Comparison of ENCODE assay signal across 1 cellular context in the genomic region with DNA sequence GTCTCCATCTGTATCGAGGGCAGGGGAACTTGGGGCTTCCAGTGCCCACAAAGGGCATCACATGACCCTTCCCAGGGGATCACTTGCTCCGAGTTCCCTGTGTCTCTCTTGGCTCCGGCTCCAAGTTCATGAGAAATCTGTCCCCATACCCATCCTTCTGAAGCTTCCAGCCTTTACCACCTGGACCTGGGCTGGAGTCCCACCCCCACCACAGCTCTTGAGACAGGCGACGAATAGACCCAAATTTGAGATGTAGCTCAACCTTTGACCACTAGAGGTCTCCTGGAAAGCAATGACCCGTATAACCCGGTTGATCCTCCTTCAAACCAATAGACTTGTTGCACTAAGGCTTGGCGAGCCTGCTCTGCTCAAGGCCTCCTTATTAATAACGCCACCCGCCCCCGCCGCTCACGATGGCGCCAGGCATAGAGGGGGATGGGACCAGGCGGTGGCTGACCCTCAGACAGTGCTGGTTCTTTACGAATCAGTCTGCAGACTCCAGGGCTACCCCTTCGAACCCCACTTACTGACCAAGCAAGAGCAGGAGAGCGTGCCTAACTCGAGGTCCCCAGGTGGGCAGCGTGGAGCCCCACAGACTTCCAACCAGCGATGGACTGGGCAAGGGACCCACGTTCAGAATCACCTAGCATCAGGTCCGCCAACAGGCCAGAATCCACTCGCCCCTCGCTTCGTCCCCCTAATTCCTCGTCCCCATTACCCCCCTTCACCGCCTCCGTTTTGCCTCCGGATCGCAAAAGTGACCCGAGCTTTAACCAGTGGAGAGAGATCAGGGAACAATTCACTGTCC.
TF ChIP-seq lines count a peak whose summit lies in the region.

No MANE protein-coding gene starts in this region.

TF ChIP-seq in K562, 482 proteins besides CTCF, POLR2A, EP300 and RAD21 (continued from another document and continues in another):
- TF ChIP-seq DACH1 (IDR thresholded peaks at IDR 0.05; ENCODE audit: partially characterized antibody) (no peak), JUND (IDR thresholded peaks at IDR 0.05; ENCODE audit: borderline replicate concordance, low read depth, low read length) (peak; percentile 6; the same call in 1 of the 2 replicates), JUND (tag; IDR thresholded peaks at IDR 0.05; ENCODE audit: borderline replicate concordance, low read depth, low read length) (no peak), HNRNPUL1 (IDR thresholded peaks at IDR 0.05; ENCODE audit: low read length) (no peak), CREM (IDR thresholded peaks at IDR 0.05; ENCODE audit: low read depth) (peak; percentile 40; the same call in 1 of the 2 replicates), ARHGAP35 (IDR thresholded peaks at IDR 0.05; ENCODE audit: partially characterized antibody) (no peak), JUN (IDR thresholded peaks at IDR 0.05; ENCODE audit: borderline replicate concordance, low read depth, low read length) (no peak), JUN (CRISPR knock-in tag; IDR thresholded peaks at IDR 0.05; ENCODE audit: borderline replicate concordance) (no peak), LEF1 (IDR thresholded peaks at IDR 0.05) (no peak), ERF (CRISPR knock-in tag; IDR thresholded peaks at IDR 0.05) (no peak), DPF2 (IDR thresholded peaks at IDR 0.05) (no peak), ASH1L (IDR thresholded peaks at IDR 0.05; ENCODE audit: borderline replicate concordance, low read depth, partially characterized antibody) (no peak), ZFPM2 (CRISPR knock-in tag; IDR thresholded peaks at IDR 0.05) (no peak), CXXC5 (CRISPR knock-in tag; IDR thresholded peaks at IDR 0.05) (no peak), SMC3 (conservative IDR thresholded peaks at IDR 0.05; ENCODE audit: insufficient read depth, low read depth, low read length) (peak; percentile 43), PHF8 (IDR thresholded peaks at IDR 0.05; ENCODE audit: borderline replicate concordance, low read length) (no peak), ZNF408 (CRISPR knock-in tag; IDR thresholded peaks at IDR 0.05; ENCODE audit: low read depth) (no peak), MYNN (IDR thresholded peaks at IDR 0.05) (no peak), MYNN (CRISPR knock-in tag; IDR thresholded peaks at IDR 0.05) (no peak), ZNF707 (CRISPR knock-in tag; conservative IDR thresholded peaks at IDR 0.05) (no peak), ZNF253 (CRISPR knock-in tag; conservative IDR thresholded peaks at IDR 0.05) (no peak), NCOA2 (IDR thresholded peaks at IDR 0.05; ENCODE audit: partially characterized antibody in 2 of 2) (no peak), SAP30 (IDR thresholded peaks at IDR 0.05; ENCODE audit: borderline replicate concordance, insufficient read depth, low read depth, low read length, poor library complexity, severe bottlenecking) (no peak), LCOR (CRISPR knock-in tag; IDR thresholded peaks at IDR 0.05) (no peak), SREBF1 (IDR thresholded peaks at IDR 0.05; ENCODE audit: borderline replicate concordance, low read depth, low read length) (no peak), ZNF232 (CRISPR knock-in tag; IDR thresholded peaks at IDR 0.05) (no peak), ZNF12 (CRISPR knock-in tag; IDR thresholded peaks at IDR 0.05) (no peak), TRIM24 (IDR thresholded peaks at IDR 0.05) (no peak), PURB (CRISPR knock-in tag; IDR thresholded peaks at IDR 0.05; ENCODE audit: low read depth) (no peak)
- TF ChIP-seq, protein P1, sequence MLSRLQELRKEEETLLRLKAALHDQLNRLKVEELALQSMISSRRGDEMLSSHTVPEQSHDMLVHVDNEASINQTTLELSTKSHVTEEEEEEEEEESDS (CRISPR knock-in tag; IDR thresholded peaks at IDR 0.05) = no peak
- TF ChIP-seq, protein P2, sequence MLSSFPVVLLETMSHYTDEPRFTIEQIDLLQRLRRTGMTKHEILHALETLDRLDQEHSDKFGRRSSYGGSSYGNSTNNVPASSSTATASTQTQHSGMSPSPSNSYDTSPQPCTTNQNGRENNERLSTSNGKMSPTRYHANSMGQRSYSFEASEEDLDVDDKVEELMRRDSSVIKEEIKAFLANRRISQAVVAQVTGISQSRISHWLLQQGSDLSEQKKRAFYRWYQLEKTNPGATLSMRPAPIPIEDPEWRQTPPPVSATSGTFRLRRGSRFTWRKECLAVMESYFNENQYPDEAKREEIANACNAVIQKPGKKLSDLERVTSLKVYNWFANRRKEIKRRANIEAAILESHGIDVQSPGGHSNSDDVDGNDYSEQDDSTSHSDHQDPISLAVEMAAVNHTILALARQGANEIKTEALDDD (IDR thresholded peaks at IDR 0.05) = peak; percentile 60
- TF ChIP-seq, protein P3, sequence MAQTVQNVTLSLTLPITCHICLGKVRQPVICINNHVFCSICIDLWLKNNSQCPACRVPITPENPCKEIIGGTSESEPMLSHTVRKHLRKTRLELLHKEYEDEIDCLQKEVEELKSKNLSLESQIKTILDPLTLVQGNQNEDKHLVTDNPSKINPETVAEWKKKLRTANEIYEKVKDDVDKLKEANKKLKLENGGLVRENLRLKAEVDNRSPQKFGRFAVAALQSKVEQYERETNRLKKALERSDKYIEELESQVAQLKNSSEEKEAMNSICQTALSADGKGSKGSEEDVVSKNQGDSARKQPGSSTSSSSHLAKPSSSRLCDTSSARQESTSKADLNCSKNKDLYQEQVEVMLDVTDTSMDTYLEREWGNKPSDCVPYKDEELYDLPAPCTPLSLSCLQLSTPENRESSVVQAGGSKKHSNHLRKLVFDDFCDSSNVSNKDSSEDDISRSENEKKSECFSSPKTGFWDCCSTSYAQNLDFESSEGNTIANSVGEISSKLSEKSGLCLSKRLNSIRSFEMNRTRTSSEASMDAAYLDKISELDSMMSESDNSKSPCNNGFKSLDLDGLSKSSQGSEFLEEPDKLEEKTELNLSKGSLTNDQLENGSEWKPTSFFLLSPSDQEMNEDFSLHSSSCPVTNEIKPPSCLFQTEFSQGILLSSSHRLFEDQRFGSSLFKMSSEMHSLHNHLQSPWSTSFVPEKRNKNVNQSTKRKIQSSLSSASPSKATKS (CRISPR knock-in tag; IDR thresholded peaks at IDR 0.05) = no peak
- TF ChIP-seq, protein P4, sequence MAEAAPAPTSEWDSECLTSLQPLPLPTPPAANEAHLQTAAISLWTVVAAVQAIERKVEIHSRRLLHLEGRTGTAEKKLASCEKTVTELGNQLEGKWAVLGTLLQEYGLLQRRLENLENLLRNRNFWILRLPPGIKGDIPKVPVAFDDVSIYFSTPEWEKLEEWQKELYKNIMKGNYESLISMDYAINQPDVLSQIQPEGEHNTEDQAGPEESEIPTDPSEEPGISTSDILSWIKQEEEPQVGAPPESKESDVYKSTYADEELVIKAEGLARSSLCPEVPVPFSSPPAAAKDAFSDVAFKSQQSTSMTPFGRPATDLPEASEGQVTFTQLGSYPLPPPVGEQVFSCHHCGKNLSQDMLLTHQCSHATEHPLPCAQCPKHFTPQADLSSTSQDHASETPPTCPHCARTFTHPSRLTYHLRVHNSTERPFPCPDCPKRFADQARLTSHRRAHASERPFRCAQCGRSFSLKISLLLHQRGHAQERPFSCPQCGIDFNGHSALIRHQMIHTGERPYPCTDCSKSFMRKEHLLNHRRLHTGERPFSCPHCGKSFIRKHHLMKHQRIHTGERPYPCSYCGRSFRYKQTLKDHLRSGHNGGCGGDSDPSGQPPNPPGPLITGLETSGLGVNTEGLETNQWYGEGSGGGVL (CRISPR knock-in tag; IDR thresholded peaks at IDR 0.05) = no peak
- TF ChIP-seq, protein P5, sequence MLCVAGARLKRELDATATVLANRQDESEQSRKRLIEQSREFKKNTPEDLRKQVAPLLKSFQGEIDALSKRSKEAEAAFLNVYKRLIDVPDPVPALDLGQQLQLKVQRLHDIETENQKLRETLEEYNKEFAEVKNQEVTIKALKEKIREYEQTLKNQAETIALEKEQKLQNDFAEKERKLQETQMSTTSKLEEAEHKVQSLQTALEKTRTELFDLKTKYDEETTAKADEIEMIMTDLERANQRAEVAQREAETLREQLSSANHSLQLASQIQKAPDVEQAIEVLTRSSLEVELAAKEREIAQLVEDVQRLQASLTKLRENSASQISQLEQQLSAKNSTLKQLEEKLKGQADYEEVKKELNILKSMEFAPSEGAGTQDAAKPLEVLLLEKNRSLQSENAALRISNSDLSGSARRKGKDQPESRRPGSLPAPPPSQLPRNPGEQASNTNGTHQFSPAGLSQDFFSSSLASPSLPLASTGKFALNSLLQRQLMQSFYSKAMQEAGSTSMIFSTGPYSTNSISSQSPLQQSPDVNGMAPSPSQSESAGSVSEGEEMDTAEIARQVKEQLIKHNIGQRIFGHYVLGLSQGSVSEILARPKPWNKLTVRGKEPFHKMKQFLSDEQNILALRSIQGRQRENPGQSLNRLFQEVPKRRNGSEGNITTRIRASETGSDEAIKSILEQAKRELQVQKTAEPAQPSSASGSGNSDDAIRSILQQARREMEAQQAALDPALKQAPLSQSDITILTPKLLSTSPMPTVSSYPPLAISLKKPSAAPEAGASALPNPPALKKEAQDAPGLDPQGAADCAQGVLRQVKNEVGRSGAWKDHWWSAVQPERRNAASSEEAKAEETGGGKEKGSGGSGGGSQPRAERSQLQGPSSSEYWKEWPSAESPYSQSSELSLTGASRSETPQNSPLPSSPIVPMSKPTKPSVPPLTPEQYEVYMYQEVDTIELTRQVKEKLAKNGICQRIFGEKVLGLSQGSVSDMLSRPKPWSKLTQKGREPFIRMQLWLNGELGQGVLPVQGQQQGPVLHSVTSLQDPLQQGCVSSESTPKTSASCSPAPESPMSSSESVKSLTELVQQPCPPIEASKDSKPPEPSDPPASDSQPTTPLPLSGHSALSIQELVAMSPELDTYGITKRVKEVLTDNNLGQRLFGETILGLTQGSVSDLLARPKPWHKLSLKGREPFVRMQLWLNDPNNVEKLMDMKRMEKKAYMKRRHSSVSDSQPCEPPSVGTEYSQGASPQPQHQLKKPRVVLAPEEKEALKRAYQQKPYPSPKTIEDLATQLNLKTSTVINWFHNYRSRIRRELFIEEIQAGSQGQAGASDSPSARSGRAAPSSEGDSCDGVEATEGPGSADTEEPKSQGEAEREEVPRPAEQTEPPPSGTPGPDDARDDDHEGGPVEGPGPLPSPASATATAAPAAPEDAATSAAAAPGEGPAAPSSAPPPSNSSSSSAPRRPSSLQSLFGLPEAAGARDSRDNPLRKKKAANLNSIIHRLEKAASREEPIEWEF (CRISPR knock-in tag; IDR thresholded peaks at IDR 0.05) = no peak
- TF ChIP-seq, protein P6, sequence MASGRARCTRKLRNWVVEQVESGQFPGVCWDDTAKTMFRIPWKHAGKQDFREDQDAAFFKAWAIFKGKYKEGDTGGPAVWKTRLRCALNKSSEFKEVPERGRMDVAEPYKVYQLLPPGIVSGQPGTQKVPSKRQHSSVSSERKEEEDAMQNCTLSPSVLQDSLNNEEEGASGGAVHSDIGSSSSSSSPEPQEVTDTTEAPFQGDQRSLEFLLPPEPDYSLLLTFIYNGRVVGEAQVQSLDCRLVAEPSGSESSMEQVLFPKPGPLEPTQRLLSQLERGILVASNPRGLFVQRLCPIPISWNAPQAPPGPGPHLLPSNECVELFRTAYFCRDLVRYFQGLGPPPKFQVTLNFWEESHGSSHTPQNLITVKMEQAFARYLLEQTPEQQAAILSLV (tag; IDR thresholded peaks at IDR 0.05) = no peak
- TF ChIP-seq, protein P7, sequence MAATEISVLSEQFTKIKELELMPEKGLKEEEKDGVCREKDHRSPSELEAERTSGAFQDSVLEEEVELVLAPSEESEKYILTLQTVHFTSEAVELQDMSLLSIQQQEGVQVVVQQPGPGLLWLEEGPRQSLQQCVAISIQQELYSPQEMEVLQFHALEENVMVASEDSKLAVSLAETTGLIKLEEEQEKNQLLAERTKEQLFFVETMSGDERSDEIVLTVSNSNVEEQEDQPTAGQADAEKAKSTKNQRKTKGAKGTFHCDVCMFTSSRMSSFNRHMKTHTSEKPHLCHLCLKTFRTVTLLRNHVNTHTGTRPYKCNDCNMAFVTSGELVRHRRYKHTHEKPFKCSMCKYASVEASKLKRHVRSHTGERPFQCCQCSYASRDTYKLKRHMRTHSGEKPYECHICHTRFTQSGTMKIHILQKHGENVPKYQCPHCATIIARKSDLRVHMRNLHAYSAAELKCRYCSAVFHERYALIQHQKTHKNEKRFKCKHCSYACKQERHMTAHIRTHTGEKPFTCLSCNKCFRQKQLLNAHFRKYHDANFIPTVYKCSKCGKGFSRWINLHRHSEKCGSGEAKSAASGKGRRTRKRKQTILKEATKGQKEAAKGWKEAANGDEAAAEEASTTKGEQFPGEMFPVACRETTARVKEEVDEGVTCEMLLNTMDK (IDR thresholded peaks at IDR 0.05; ENCODE audit: borderline replicate concordance, insufficient read depth, low read depth, low read length, poor library complexity, severe bottlenecking) = no peak
- TF ChIP-seq, protein P8, sequence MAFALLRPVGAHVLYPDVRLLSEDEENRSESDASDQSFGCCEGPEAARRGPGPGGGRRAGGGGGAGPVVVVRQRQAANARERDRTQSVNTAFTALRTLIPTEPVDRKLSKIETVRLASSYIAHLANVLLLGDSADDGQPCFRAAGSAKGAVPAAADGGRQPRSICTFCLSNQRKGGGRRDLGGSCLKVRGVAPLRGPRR (CRISPR knock-in tag; IDR thresholded peaks at IDR 0.05) = no peak
- TF ChIP-seq, protein P9, sequence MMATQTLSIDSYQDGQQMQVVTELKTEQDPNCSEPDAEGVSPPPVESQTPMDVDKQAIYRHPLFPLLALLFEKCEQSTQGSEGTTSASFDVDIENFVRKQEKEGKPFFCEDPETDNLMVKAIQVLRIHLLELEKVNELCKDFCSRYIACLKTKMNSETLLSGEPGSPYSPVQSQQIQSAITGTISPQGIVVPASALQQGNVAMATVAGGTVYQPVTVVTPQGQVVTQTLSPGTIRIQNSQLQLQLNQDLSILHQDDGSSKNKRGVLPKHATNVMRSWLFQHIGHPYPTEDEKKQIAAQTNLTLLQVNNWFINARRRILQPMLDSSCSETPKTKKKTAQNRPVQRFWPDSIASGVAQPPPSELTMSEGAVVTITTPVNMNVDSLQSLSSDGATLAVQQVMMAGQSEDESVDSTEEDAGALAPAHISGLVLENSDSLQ (IDR thresholded peaks at IDR 0.05) = no peak
- TF ChIP-seq, protein P10, sequence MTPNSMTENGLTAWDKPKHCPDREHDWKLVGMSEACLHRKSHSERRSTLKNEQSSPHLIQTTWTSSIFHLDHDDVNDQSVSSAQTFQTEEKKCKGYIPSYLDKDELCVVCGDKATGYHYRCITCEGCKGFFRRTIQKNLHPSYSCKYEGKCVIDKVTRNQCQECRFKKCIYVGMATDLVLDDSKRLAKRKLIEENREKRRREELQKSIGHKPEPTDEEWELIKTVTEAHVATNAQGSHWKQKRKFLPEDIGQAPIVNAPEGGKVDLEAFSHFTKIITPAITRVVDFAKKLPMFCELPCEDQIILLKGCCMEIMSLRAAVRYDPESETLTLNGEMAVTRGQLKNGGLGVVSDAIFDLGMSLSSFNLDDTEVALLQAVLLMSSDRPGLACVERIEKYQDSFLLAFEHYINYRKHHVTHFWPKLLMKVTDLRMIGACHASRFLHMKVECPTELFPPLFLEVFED (CRISPR knock-in tag; conservative IDR thresholded peaks at IDR 0.05) = no peak
- TF ChIP-seq, protein P11, sequence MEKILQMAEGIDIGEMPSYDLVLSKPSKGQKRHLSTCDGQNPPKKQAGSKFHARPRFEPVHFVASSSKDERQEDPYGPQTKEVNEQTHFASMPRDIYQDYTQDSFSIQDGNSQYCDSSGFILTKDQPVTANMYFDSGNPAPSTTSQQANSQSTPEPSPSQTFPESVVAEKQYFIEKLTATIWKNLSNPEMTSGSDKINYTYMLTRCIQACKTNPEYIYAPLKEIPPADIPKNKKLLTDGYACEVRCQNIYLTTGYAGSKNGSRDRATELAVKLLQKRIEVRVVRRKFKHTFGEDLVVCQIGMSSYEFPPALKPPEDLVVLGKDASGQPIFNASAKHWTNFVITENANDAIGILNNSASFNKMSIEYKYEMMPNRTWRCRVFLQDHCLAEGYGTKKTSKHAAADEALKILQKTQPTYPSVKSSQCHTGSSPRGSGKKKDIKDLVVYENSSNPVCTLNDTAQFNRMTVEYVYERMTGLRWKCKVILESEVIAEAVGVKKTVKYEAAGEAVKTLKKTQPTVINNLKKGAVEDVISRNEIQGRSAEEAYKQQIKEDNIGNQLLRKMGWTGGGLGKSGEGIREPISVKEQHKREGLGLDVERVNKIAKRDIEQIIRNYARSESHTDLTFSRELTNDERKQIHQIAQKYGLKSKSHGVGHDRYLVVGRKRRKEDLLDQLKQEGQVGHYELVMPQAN (IDR thresholded peaks at IDR 0.05; ENCODE audit: borderline replicate concordance) = no peak
